ENCODE assay signal across 17 cellular contexts in the genomic region with DNA sequence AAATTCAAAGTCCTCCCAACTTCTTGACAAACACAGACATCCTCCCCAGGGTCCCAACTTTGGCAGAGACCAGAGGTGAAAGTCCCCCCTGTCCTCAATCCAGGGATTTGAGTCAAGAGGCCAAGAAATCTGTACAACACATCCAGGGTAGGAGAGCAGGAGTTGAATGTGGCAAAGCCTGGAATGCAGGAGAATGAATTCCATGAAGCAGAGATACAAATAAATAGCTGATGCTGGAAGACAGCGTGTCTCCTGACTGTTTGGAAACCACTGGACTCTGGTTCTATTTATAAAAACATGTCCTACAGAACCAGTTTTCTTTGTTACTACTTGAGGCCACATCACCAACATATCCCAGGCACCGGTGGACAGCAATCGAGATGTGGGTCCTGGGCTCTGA. TPM values are rescaled to one million over a fixed set of nuclear protein-coding genes. Genes with fewer than 3 reads are reported as not detected.
"Had no signal": no experiment of that assay in that cellular context is flagged by ENCODE, and none has a peak within 500 bp of the region (broad histone marks: within the 10 kb centered on the region; RNA-seq: fewer than 3 reads in every experiment).

No MANE protein-coding gene starts in this region.

- H3K4me3 ChIP-seq: breast epithelium, right atrium auricular region, testis, uterus had no signal

- DNase-seq: activated CD4-positive, alpha-beta T cell treated with anti-CD3 and anti-CD28 coated beads, Interleukin-2, amount 50 U/mL, for 4 hours; activated T-cell treated with anti-CD3 and anti-CD28 coated beads, Interleukin-2, amount 50 U/mL, for 1 hour; amygdala; foreskin melanocyte; islet precursor cell; nucleus accumbens; stimulated activated CD4-positive, alpha-beta T cell treated with anti-CD3 and anti-CD28 coated beads, Interleukin-2, amount 100 ng/mL, for 48 hours; testis had no signal

- H3K27me3 Mint-ChIP-seq: activated naive CD4-positive, alpha-beta T cell treated with anti-CD3 and anti-CD28 coated beads, Interleukin-2, amount 50 U/mL, for 24 hours; stimulated activated naive CD8-positive, alpha-beta T cell treated with anti-CD3 and anti-CD28 coated beads, Interleukin-15, Interleukin-2, amounts not matched to agents 100 ng/mL and 50 ng/mL, for 24 hours had no signal

- H3K36me3 Mint-ChIP-seq: activated naive CD4-positive, alpha-beta T cell treated with anti-CD3 and anti-CD28 coated beads, Interleukin-2, amount 50 U/mL, for 24 hours; memory B cell; natural killer cell treated with Interleukin-12 subunit alpha and Interleukin-12 subunit beta and Interleukin-15 and Interleukin-18, amount 100 ng/mL, for 72 hours had no signal

- H3K9me3 ChIP-seq: breast epithelium, right atrium auricular region, testis, uterus had no signal

- H3K9me3 Mint-ChIP-seq: activated naive CD4-positive, alpha-beta T cell treated with anti-CD3 and anti-CD28 coated beads, Interleukin-2, amount 50 U/mL, for 24 hours; memory B cell; natural killer cell treated with Interleukin-12 subunit alpha and Interleukin-12 subunit beta and Interleukin-15 and Interleukin-18, amount 100 ng/mL, for 72 hours; stimulated activated naive CD8-positive, alpha-beta T cell treated with anti-CD3 and anti-CD28 coated beads, Interleukin-15, Interleukin-2, amounts not matched to agents 100 ng/mL and 50 ng/mL, for 24 hours; T-helper 2 cell treated with Interferon-gamma antibody and Interleukin-4, amounts not matched to agents 5 μg/mL and 100 μg/mL, for 36 hours had no signal

- H3K27ac Mint-ChIP-seq: activated naive CD4-positive, alpha-beta T cell treated with anti-CD3 and anti-CD28 coated beads, Interleukin-2, amount 50 U/mL, for 24 hours; memory B cell; natural killer cell treated with Interleukin-12 subunit alpha and Interleukin-12 subunit beta and Interleukin-15 and Interleukin-18, amount 100 ng/mL, for 72 hours; stimulated activated naive CD8-positive, alpha-beta T cell treated with anti-CD3 and anti-CD28 coated beads, Interleukin-15, Interleukin-2, amounts not matched to agents 100 ng/mL and 50 ng/mL, for 24 hours; T-helper 2 cell treated with Interferon-gamma antibody and Interleukin-4, amounts not matched to agents 5 μg/mL and 100 μg/mL, for 36 hours had no signal

- H3K4me3 Mint-ChIP-seq: activated naive CD4-positive, alpha-beta T cell treated with anti-CD3 and anti-CD28 coated beads, Interleukin-2, amount 50 U/mL, for 24 hours; memory B cell; natural killer cell treated with Interleukin-12 subunit alpha and Interleukin-12 subunit beta and Interleukin-15 and Interleukin-18, amount 100 ng/mL, for 72 hours; stimulated activated naive CD8-positive, alpha-beta T cell treated with anti-CD3 and anti-CD28 coated beads, Interleukin-15, Interleukin-2, amounts not matched to agents 100 ng/mL and 50 ng/mL, for 24 hours; T-helper 2 cell treated with Interferon-gamma antibody and Interleukin-4, amounts not matched to agents 5 μg/mL and 100 μg/mL, for 36 hours had no signal

- H3K4me1 ChIP-seq: breast epithelium, testis, uterus had no signal

- H3K36me3 ChIP-seq: breast epithelium, right atrium auricular region, uterus had no signal

- H3K4me1 Mint-ChIP-seq: activated naive CD4-positive, alpha-beta T cell treated with anti-CD3 and anti-CD28 coated beads, Interleukin-2, amount 50 U/mL, for 24 hours; memory B cell had no signal

- H3K27ac ChIP-seq: testis, uterus had no signal

- H3K27me3 ChIP-seq: breast epithelium, right atrium auricular region, testis, uterus had no signal

RNA-seq across cellular contexts. Expression of a gene that starts 43.7 kb away (rescaled TPM):
- total RNA-seq: dermis microvascular lymphatic vessel endothelial cell had no signal
